In genomic region chr5:71905804-71906711, GRCh38 we compare ENCODE assay signal across 14 cellular contexts.
DNase-seq lines count a peak whose midpoint lies in the region; ATAC-seq and TF ChIP-seq lines count a peak whose summit lies in the region.
"Had no signal": no experiment of that assay in that cellular context is flagged by ENCODE, and none has a peak within 500 bp of the region (broad histone marks: within the 10 kb centered on the region; RNA-seq: fewer than 3 reads in every experiment).

No MANE protein-coding gene starts in this region.

- H3K27me3 ChIP-seq in ascending aorta, result no peaks in the 10 kb centered on the region
- H3K27me3 ChIP-seq: BLaER1 treated with 17β-estradiol and CSF1 and Interleukin-3, amounts not matched to agents 10 nM and 100 nM; brain microvascular endothelial cell; suprapubic skin had no signal

- H3K4me1 ChIP-seq in ascending aorta, result peaks cover 11 to 12% of the 10 kb centered on the region in 2 donors
- H3K4me1 ChIP-seq in mucosa of descending colon (ENCODE audit: low read depth), result peaks cover 3% of the 10 kb centered on the region

- H3K9me3 ChIP-seq in ascending aorta, result no peaks in the 10 kb centered on the region
- no peaks in the 10 kb centered on the region for H3K9me3 ChIP-seq in mucosa of descending colon
- H3K9me3 ChIP-seq: suprapubic skin had no signal

- ATAC-seq in mucosa of descending colon, result peak; percentile 57
- no peak for ATAC-seq in HG03442 (IDR thresholded peaks at IDR 0.05; ENCODE audit: unreplicated experiment)
- ATAC-seq in HG02623 (IDR thresholded peaks at IDR 0.05; ENCODE audit: unreplicated experiment), result no peak

- intact Hi-C loops in ascending aorta (cut with DNase I), result no loop called here
- intact Hi-C loops in mucosa of descending colon (cut with DNase I, micrococcal nuclease), result no loop called here

- H3K4me3 ChIP-seq in ascending aorta (no peak overlapping the region), mucosa of descending colon (no peak overlapping the region)
- H3K4me3 ChIP-seq: BLaER1 treated with 17β-estradiol and CSF1 and Interleukin-3, amounts not matched to agents 10 nM and 100 nM; suprapubic skin had no signal

- H3K27ac ChIP-seq in ascending aorta, result peak overlapping the region; percentile 30 to 53
- H3K27ac ChIP-seq: brain microvascular endothelial cell, suprapubic skin had no signal

- no peak for TF ChIP-seq CTCF in ascending aorta (IDR thresholded peaks at IDR 0.05)
- TF ChIP-seq CTCF in mucosa of descending colon (IDR thresholded peaks at IDR 0.05), result no peak

- peak; percentile 45 for DNase-seq in D341Med (ENCODE audit: low spot score)
- peak; percentile 98 for DNase-seq in NCI-H146 treated with DMSO at 0.1 percent for 48 hours (lab: John Stamatoyannopoulos, UW; ENCODE audit: unreplicated experiment)
- no peak for DNase-seq in ascending aorta (ENCODE audit: low spot score in 2 of 2)
- peak in 1 of 3 donors; percentile 29 for DNase-seq in mucosa of descending colon
- DNase-seq in NCI-H526 treated with DMSO at 0.1 percent for 48 hours (lab: John Stamatoyannopoulos, UW), result no peak
- DNase-seq in hepatic stellate cell (ENCODE audit: low spot score), result no peak
- DNase-seq: activated T-cell treated with anti-CD3 and anti-CD28 coated beads, Interleukin-2, amount 50 U/mL, for 1 hour; brain microvascular endothelial cell; H7; posterior cingulate gyrus had no signal

- H3K36me3 ChIP-seq in ascending aorta, result no peaks in the 10 kb centered on the region
- no peaks in the 10 kb centered on the region for H3K36me3 ChIP-seq in mucosa of descending colon (ENCODE audit: low read depth)
- H3K36me3 ChIP-seq: BLaER1 treated with 17β-estradiol and CSF1 and Interleukin-3, amounts not matched to agents 10 nM and 100 nM; brain microvascular endothelial cell; suprapubic skin had no signal

Comparison
In these comparisons a context has a peak if more than half of its experiments do, and no peak if none do; other contexts are left out.
1. DNase-seq: peak in D341Med (single experiment) and NCI-H146 treated with DMSO at 0.1 percent for 48 hours (single experiment); none in ascending aorta (0 of 2), NCI-H526 treated with DMSO at 0.1 percent for 48 hours (single experiment) and hepatic stellate cell (single experiment).